8 cellular contexts compared by ENCODE assay signal in the genomic region with DNA sequence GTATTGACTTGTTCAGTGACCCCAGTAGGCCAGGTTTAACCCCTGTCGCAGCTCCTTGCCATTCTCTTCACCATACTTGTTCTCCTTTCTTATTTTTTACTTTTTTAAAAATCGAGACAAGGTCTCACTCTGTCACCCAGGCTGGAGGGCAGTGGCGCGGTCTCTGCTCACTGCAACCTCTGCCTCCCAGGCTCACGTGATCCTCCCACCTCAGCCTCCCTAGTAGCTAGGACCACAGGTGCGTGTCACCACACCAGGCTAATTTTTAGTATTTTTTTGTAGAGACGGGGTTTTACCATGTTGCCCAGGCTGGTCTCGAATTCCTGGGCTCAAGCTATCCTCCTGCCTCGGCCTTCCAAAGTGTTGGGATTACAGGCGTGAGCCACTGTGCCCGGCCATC. TPM values are rescaled to one million over a fixed set of nuclear protein-coding genes. Genes with fewer than 3 reads are reported as not detected.
DNase-seq lines count a peak whose midpoint lies in the region; TF ChIP-seq lines count a peak whose summit lies in the region.
"Not testable (repeated sequence)": the region's sequence is repeated elsewhere in the genome, so short reads cannot be mapped to it uniquely, and the experiment has no call there.

No MANE protein-coding gene starts in this region.

- TF ChIP-seq CTCF in GM06990 (IDR thresholded peaks at IDR 0.05; ENCODE audit: insufficient read depth, low read length, poor library complexity, severe bottlenecking); OCI-LY1 (IDR thresholded peaks at IDR 0.05; ENCODE audit: low read length); chondrocyte (IDR thresholded peaks at IDR 0.05); cardiac muscle cell (IDR thresholded peaks at IDR 0.05; ENCODE audit: low read depth, low read length); sigmoid colon (IDR thresholded peaks at IDR 0.05); vagina (IDR thresholded peaks at IDR 0.05): not testable (repeated sequence)

- 49 to 66% methylated on average over 11 of the region's 11 CpGs for WGBS in sigmoid colon, 2 donors

- not testable (repeated sequence) for H4K20me1 ChIP-seq in OCI-LY1 (ENCODE audit: insufficient read depth, low read length)

- TF ChIP-seq EP300 in sigmoid colon (IDR thresholded peaks at IDR 0.05), result not testable (repeated sequence)

- H3K4me2 ChIP-seq in OCI-LY1 (ENCODE audit: low read length), result peak overlapping the region; percentile 85

- not testable (repeated sequence) for H3K27ac ChIP-seq in OCI-LY1 (ENCODE audit: low read depth, low read length, poor library complexity, severe bottlenecking)
- H3K27ac ChIP-seq in cardiac muscle cell (peak overlapping the region; percentile 96), sigmoid colon (peak overlapping the region; percentile 85 to 95 (median 92)), vagina (peak overlapping the region; percentile 93)

- not testable (repeated sequence) for H3K9me2 ChIP-seq in OCI-LY1 (ENCODE audit: low read depth, low read length)

- DNase-seq in GM06990 (ENCODE audit: extremely low read depth, insufficient read length); activated T-cell treated with anti-CD3 and anti-CD28 coated beads, Interleukin-2, amount 50 U/mL, for 24 hours; chondrocyte (ENCODE audit: low spot score); cardiac muscle cell (ENCODE audit: low read depth in 1 of 2, low spot score in 1 of 2); sigmoid colon; vagina (ENCODE audit: extremely low spot score in 2 of 2): not testable (repeated sequence)

- peak overlapping the region; percentile 91 for H3K9ac ChIP-seq in OCI-LY1 (ENCODE audit: low read length)

- H3K4me3 Mint-ChIP-seq in activated T-cell treated with anti-CD3 and anti-CD28 coated beads, Interleukin-2, amount 50 U/mL, for 24 hours, result peak overlapping the region; percentile 82
- H3K4me3 Mint-ChIP-seq in chondrocyte (ENCODE audit: unreplicated experiment), result peak overlapping the region; percentile 94

- peak overlapping the region; percentile 96 for H3K27ac Mint-ChIP-seq in activated T-cell treated with anti-CD3 and anti-CD28 coated beads, Interleukin-2, amount 50 U/mL, for 24 hours
- peak overlapping the region; percentile 100 for H3K27ac Mint-ChIP-seq in chondrocyte (ENCODE audit: unreplicated experiment)

- H3K9me3 ChIP-seq in OCI-LY1 (ENCODE audit: low read length); cardiac muscle cell (ENCODE audit: low read depth); mononuclear cell (ENCODE audit: low read depth, low read length); sigmoid colon; vagina: not testable (repeated sequence)

- intact Hi-C loops in sigmoid colon (cut with DNase I); vagina (cut with DNase I): not testable (repeated sequence)

- H3K36me3 Mint-ChIP-seq in activated T-cell treated with anti-CD3 and anti-CD28 coated beads, Interleukin-2, amount 50 U/mL, for 24 hours (ENCODE audit: low read depth), result peaks cover 46% of the 10 kb centered on the region
- H3K36me3 Mint-ChIP-seq in chondrocyte (ENCODE audit: low read depth), result not testable (repeated sequence)

- not testable (repeated sequence) for TF ChIP-seq POLR2A in sigmoid colon (IDR thresholded peaks at IDR 0.05); vagina (IDR thresholded peaks at IDR 0.05)

- H3K36me3 ChIP-seq in GM06990 (ENCODE audit: control insufficient read depth, insufficient read depth, low read length); OCI-LY1 (ENCODE audit: insufficient read depth, low read length); cardiac muscle cell; sigmoid colon; vagina: not testable (repeated sequence)

- not testable (repeated sequence) for H3K79me2 ChIP-seq in OCI-LY1 (ENCODE audit: insufficient read depth, low read length)

- H3K4me1 Mint-ChIP-seq in activated T-cell treated with anti-CD3 and anti-CD28 coated beads, Interleukin-2, amount 50 U/mL, for 24 hours (ENCODE audit: low read depth), result peaks cover 45% of the 10 kb centered on the region
- H3K4me1 Mint-ChIP-seq in chondrocyte (ENCODE audit: low read depth), result peaks cover 14% of the 10 kb centered on the region

- H3F3A ChIP-seq in OCI-LY1 (ENCODE audit: insufficient read depth, low read length), result not testable (repeated sequence)

- H2AFZ ChIP-seq in OCI-LY1 (ENCODE audit: low read length), result not testable (repeated sequence)

- H3K4me3 ChIP-seq in GM06990 (replicated peaks; ENCODE audit: low read depth, low read length) (peak overlapping the region; percentile 80), OCI-LY1 (ENCODE audit: low read depth, low read length, poor library complexity, severe bottlenecking) (peak overlapping the region; percentile 95), cardiac muscle cell (peak overlapping the region; percentile 60), mononuclear cell (ENCODE audit: low read length) (peak overlapping the region; percentile 79), sigmoid colon (peak overlapping the region; percentile 52 to 66 (median 66)), vagina (peak overlapping the region; percentile 65 to 67)

- H3K27me3 Mint-ChIP-seq in activated T-cell treated with anti-CD3 and anti-CD28 coated beads, Interleukin-2, amount 50 U/mL, for 24 hours, result peaks cover 33% of the 10 kb centered on the region
- H3K27me3 Mint-ChIP-seq in chondrocyte (ENCODE audit: low read depth), result not testable (repeated sequence)

- not testable (repeated sequence) for H3K9me3 Mint-ChIP-seq in activated T-cell treated with anti-CD3 and anti-CD28 coated beads, Interleukin-2, amount 50 U/mL, for 24 hours; chondrocyte (ENCODE audit: low read depth)

- H3K27me3 ChIP-seq in GM06990 (replicated peaks; ENCODE audit: control insufficient read depth, insufficient read depth, low read length); OCI-LY1 (ENCODE audit: insufficient read depth, low read length); cardiac muscle cell; mononuclear cell (ENCODE audit: insufficient read depth, low read length); sigmoid colon; vagina: not testable (repeated sequence)

- H3K4me1 ChIP-seq in OCI-LY1 (ENCODE audit: insufficient read depth, low read length, severe bottlenecking) (peaks cover 11% of the 10 kb centered on the region), mononuclear cell (ENCODE audit: insufficient read depth, low read length) (peaks cover 14% of the 10 kb centered on the region), sigmoid colon (peaks cover 0 to 19% (median 6%) of the 10 kb centered on the region in 4 donors), vagina (peaks cover 13% of the 10 kb centered on the region)
- not testable (repeated sequence) for H3K4me1 ChIP-seq in cardiac muscle cell (ENCODE audit: low read depth)

RNA-seq across cellular contexts. Expression of a gene that starts 0.7 kb away (rescaled TPM):
- total RNA-seq in chondrocyte, result 34.2 to 42.9 TPM (median 41.1 TPM) in 3 replicates
- 17.0 and 20.7 TPM in 2 replicates for total RNA-seq in cardiac muscle cell
- 39.2 and 53.9 TPM in 2 replicates for polyA plus RNA-seq in cardiac muscle cell
- 8.5 TPM for total RNA-seq in mononuclear cell
- total RNA-seq in sigmoid colon, result 10 to 100 TPM; 21.9 to 36.1 (median 32.5) TPM
- 10 to 100 TPM in 2 of 3 donors, 1 to 10 TPM in 1; 7.2 to 12.4 (median 11.6) TPM for polyA plus RNA-seq in sigmoid colon
- total RNA-seq in vagina, result 19.2 TPM
